30 cellular contexts compared by ENCODE assay signal in the genomic region with DNA sequence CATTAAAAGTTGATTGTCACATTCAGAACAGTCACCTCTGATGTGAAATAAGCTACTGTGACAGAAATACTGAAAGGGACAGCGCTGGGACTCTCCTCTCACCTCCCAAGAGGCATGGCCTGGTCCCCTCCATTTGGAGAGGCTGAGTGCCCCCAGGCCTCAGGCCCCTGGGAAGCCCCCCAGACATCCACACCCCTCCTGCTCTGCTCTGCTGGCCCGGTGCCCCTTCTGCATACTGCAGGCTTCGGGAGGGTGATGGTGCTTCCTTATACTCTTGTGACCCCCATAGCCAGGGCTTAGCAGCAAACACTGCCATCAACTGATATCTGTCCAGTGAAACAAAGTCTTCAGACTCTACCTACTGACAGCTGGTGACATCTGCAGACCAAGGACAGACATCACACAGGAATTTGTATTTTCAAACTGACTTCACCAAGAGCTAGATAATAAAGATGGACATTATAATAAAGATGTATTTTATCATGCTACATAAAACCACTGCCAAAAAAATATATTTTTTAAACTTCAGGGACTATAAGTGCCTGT. TPM values are rescaled to one million over a fixed set of nuclear protein-coding genes. Genes with fewer than 3 reads are reported as not detected.
A peak's percentile ranks its signal among the peaks of the same experiment; 100 is the strongest.
DNase-seq lines count a peak whose midpoint lies in the region; ATAC-seq and TF ChIP-seq lines count a peak whose summit lies in the region.
"Had no signal": no experiment of that assay in that cellular context is flagged by ENCODE, and none has a peak within 500 bp of the region (broad histone marks: within the 10 kb centered on the region; RNA-seq: fewer than 3 reads in every experiment).

No MANE protein-coding gene starts in this region.

- H3K4me1 ChIP-seq in Karpas-422 (ENCODE audit: low read length): peaks cover 15% of the 10 kb centered on the region
- H3K4me1 ChIP-seq: right lobe of liver, transverse colon had no signal

- peak; percentile 7 for TF ChIP-seq CTCF in GM10266 (IDR thresholded peaks at IDR 0.05; ENCODE audit: control insufficient read depth, insufficient read depth, low read depth, missing control alignments)
- TF ChIP-seq CTCF in SU-DHL-6 (IDR thresholded peaks at IDR 0.05; ENCODE audit: insufficient read depth, low read length, poor library complexity, severe bottlenecking): peak; percentile 46
- TF ChIP-seq CTCF in neural cell (IDR thresholded peaks at IDR 0.05; ENCODE audit: poor library complexity, severe bottlenecking): peak; percentile 24
- TF ChIP-seq CTCF in omental fat pad (IDR thresholded peaks at IDR 0.05): no peak

- H2AFZ ChIP-seq in Karpas-422 (ENCODE audit: low read length) (no peak overlapping the region), SU-DHL-6 (ENCODE audit: low read depth, low read length, severe bottlenecking) (no peak overlapping the region), neural cell (ENCODE audit: low read depth, low read length) (no peak overlapping the region)

- ATAC-seq in HG03108 (IDR thresholded peaks at IDR 0.05; ENCODE audit: unreplicated experiment) (no peak), omental fat pad (ENCODE audit: low FRiP score) (no peak)
- ATAC-seq: CD8-positive, alpha-beta T cell; HCT116; right lobe of liver; T-helper 17 cell had no signal

- H3K27ac ChIP-seq in Karpas-422 (ENCODE audit: low read length): no peak overlapping the region
- no peak overlapping the region for H3K27ac ChIP-seq in SU-DHL-6 (ENCODE audit: low read depth, low read length)
- H3K27ac ChIP-seq in neural cell (ENCODE audit: low read length): no peak overlapping the region
- H3K27ac ChIP-seq: esophagus muscularis mucosa, neutrophil, right lobe of liver, transverse colon had no signal

- H3K9me2 ChIP-seq in Karpas-422 (replicated peaks; ENCODE audit: insufficient read depth, low read length) (no peaks in the 10 kb centered on the region), SU-DHL-6 (replicated peaks; ENCODE audit: insufficient read depth, low read length) (no peaks in the 10 kb centered on the region), neural cell (ENCODE audit: insufficient read depth, low read length) (no peaks in the 10 kb centered on the region)

- H3K4me3 ChIP-seq in Karpas-422 (ENCODE audit: low read length) (no peak overlapping the region), SU-DHL-6 (ENCODE audit: insufficient read depth, low read length, poor library complexity, severe bottlenecking) (no peak overlapping the region), neural cell (ENCODE audit: low read length) (no peak overlapping the region)
- H3K4me3 ChIP-seq: esophagus muscularis mucosa, right lobe of liver, transverse colon had no signal

- H3K36me3 ChIP-seq in Karpas-422 (ENCODE audit: insufficient read depth, low read length): no peaks in the 10 kb centered on the region
- no peaks in the 10 kb centered on the region for H3K36me3 ChIP-seq in SU-DHL-6 (ENCODE audit: low read length)
- no peaks in the 10 kb centered on the region for H3K36me3 ChIP-seq in neural cell (ENCODE audit: insufficient read depth, low read length)
- H3K36me3 ChIP-seq: neutrophil had no signal

- H3K27me3 ChIP-seq in Karpas-422 (ENCODE audit: low read length) (no peaks in the 10 kb centered on the region), SU-DHL-6 (ENCODE audit: low read length) (no peaks in the 10 kb centered on the region), neural cell (ENCODE audit: insufficient read depth, low read depth, low read length) (no peaks in the 10 kb centered on the region)
- H3K27me3 ChIP-seq: esophagus muscularis mucosa, neutrophil, right lobe of liver, transverse colon had no signal

- no peak for TF ChIP-seq EP300 in neural cell (conservative IDR thresholded peaks at IDR 0.05; ENCODE audit: poor library complexity, severe bottlenecking)

- H3K9me3 ChIP-seq in Karpas-422 (ENCODE audit: low read length): no peaks in the 10 kb centered on the region
- no peaks in the 10 kb centered on the region for H3K9me3 ChIP-seq in SU-DHL-6 (ENCODE audit: insufficient read depth, low read length)
- no peaks in the 10 kb centered on the region for H3K9me3 ChIP-seq in neural cell (ENCODE audit: low read length)
- H3K9me3 ChIP-seq: esophagus muscularis mucosa, neutrophil, right lobe of liver, transverse colon had no signal

- H3K4me2 ChIP-seq in Karpas-422 (ENCODE audit: low read depth, low read length, poor library complexity, severe bottlenecking) (no peak overlapping the region), SU-DHL-6 (ENCODE audit: low read depth, low read length, poor library complexity, severe bottlenecking) (no peak overlapping the region), neural cell (ENCODE audit: low read length) (no peak overlapping the region)

- no peaks in the 10 kb centered on the region for H3F3A ChIP-seq in SU-DHL-6 (ENCODE audit: insufficient read depth)
- no peaks in the 10 kb centered on the region for H3F3A ChIP-seq in neural cell (ENCODE audit: insufficient read depth, low read length, poor library complexity, severe bottlenecking)

- DNase-seq in GM10266 (ENCODE audit: extremely low spot score): no peak
- DNase-seq in Karpas-422: peak; percentile 61
- DNase-seq in NCI-H82 (lab: John Stamatoyannopoulos, UW): no peak
- DNase-seq in omental fat pad (ENCODE audit: low spot score): no peak
- no peak for DNase-seq in NCI-H2029 (lab: John Stamatoyannopoulos, UW)
- DNase-seq: ACHN; activated CD4-positive, alpha-beta memory T cell treated with anti-CD3 and anti-CD28 coated beads, Interleukin-2, amount 10 ng/mL, durations not matched to agents 7 days and 5 days; activated CD4-positive, alpha-beta T cell treated with anti-CD3 and anti-CD28 coated beads for 1 hour; activated CD8-positive, alpha-beta memory T cell treated with anti-CD3 and anti-CD28 coated beads, Interleukin-2, amount 50 U/mL, for 4 hours; activated naive CD4-positive, alpha-beta T cell treated with Interleukin-2 at 50 U/mL for 16 hours; CD8-positive, alpha-beta T cell; foreskin fibroblast; head of caudate nucleus; left ventricle myocardium superior; midbrain; naive B cell; NCI-H1105; NCI-H2029 treated with DMSO at 0.1 percent for 48 hours; NCI-H526; right lobe of liver; RPMI8226; stimulated activated CD4-positive, alpha-beta T cell treated with anti-CD3 and anti-CD28 coated beads, Interleukin-4, amount 100 ng/mL, for 24 hours; T-helper 17 cell; transverse colon had no signal

- TF ChIP-seq RAD21 in neural cell (conservative IDR thresholded peaks at IDR 0.05): no peak

- no peaks in the 10 kb centered on the region for H3K79me2 ChIP-seq in Karpas-422 (ENCODE audit: low read length)
- no peaks in the 10 kb centered on the region for H3K79me2 ChIP-seq in SU-DHL-6 (ENCODE audit: insufficient read depth, low read length)
- no peaks in the 10 kb centered on the region for H3K79me2 ChIP-seq in neural cell (replicated peaks; ENCODE audit: insufficient read depth, low read length)

- H4K20me1 ChIP-seq in Karpas-422 (ENCODE audit: insufficient read depth, low read depth, low read length): 0 out of 2 replicates have a peak, but pooled peaks cover 9% of the 10 kb centered on the region
- H4K20me1 ChIP-seq in SU-DHL-6 (ENCODE audit: low read depth, low read length): no peaks in the 10 kb centered on the region
- H4K20me1 ChIP-seq in neural cell (ENCODE audit: insufficient read depth): no peaks in the 10 kb centered on the region

- H3K9ac ChIP-seq in Karpas-422 (ENCODE audit: low read length) (no peak overlapping the region), SU-DHL-6 (ENCODE audit: low read length) (no peak overlapping the region), neural cell (ENCODE audit: low read length) (no peak overlapping the region)

TF ChIP-seq in neural cell, 6 proteins besides CTCF, POLR2A, EP300 and RAD21:
- TF ChIP-seq, protein P1, sequence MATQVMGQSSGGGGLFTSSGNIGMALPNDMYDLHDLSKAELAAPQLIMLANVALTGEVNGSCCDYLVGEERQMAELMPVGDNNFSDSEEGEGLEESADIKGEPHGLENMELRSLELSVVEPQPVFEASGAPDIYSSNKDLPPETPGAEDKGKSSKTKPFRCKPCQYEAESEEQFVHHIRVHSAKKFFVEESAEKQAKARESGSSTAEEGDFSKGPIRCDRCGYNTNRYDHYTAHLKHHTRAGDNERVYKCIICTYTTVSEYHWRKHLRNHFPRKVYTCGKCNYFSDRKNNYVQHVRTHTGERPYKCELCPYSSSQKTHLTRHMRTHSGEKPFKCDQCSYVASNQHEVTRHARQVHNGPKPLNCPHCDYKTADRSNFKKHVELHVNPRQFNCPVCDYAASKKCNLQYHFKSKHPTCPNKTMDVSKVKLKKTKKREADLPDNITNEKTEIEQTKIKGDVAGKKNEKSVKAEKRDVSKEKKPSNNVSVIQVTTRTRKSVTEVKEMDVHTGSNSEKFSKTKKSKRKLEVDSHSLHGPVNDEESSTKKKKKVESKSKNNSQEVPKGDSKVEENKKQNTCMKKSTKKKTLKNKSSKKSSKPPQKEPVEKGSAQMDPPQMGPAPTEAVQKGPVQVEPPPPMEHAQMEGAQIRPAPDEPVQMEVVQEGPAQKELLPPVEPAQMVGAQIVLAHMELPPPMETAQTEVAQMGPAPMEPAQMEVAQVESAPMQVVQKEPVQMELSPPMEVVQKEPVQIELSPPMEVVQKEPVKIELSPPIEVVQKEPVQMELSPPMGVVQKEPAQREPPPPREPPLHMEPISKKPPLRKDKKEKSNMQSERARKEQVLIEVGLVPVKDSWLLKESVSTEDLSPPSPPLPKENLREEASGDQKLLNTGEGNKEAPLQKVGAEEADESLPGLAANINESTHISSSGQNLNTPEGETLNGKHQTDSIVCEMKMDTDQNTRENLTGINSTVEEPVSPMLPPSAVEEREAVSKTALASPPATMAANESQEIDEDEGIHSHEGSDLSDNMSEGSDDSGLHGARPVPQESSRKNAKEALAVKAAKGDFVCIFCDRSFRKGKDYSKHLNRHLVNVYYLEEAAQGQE (IDR thresholded peaks at IDR 0.05; ENCODE audit: borderline replicate concordance): no peak
- TF ChIP-seq SMC3 (conservative IDR thresholded peaks at IDR 0.05; ENCODE audit: poor library complexity) (peak; percentile 16), EZH2 (IDR thresholded peaks at IDR 0.05; ENCODE audit: borderline replicate concordance, insufficient read depth, low read length, poor library complexity, severe bottlenecking) (no peak)

RNA-seq across cellular contexts. Expression of a gene that starts 36.9 kb away (rescaled TPM):
- 0.07 TPM in 1 of 2 replicates, not detected in the other for total RNA-seq in Karpas-422 (2014; rRNA removed; shearing (Covaris generic); ENCODE audit: low replicate concordance)
- 0.88 and 1.5 TPM in 2 replicates for polyA plus RNA-seq in neural cell
- 2.9 and 5.4 TPM in 2 replicates for polyA minus RNA-seq in neural cell
- 100 to 1,000 TPM in 2 of 4 donors, 10 to 100 TPM in 2; 57.7 to 264 (median 96.4) TPM for total RNA-seq in omental fat pad

RNA-seq across cellular contexts. Expression of a gene that starts 37.8 kb away (rescaled TPM):
- 3.0 and 14.6 TPM in 2 replicates for total RNA-seq in Karpas-422 (2014; rRNA removed; shearing (Covaris generic); ENCODE audit: low replicate concordance)
- polyA plus RNA-seq in neural cell: 4.1 and 5.6 TPM in 2 replicates
- polyA minus RNA-seq in neural cell: 9.4 and 11.2 TPM in 2 replicates
- 10 to 100 TPM in 2 of 4 donors, 1 to 10 TPM in 2; 5.3 to 20.8 (median 13.6) TPM for total RNA-seq in omental fat pad

Comparison
In these comparisons a context has a peak if more than half of its experiments do, and no peak if none do; other contexts are left out.
1. CTCF ChIP-seq: peak in GM10266 (single experiment), SU-DHL-6 (single experiment) and neural cell (single experiment); none in omental fat pad (0 of 3).
2. RNA of a gene that starts 36.9 kb away (total RNA-seq): 57.7 to 264 TPM in omental fat pad; 0.07 TPM in Karpas-422; every median in the first group is over 10 times any median in the second.